ENCODE assay signal across 1 cellular context in the genomic region with DNA sequence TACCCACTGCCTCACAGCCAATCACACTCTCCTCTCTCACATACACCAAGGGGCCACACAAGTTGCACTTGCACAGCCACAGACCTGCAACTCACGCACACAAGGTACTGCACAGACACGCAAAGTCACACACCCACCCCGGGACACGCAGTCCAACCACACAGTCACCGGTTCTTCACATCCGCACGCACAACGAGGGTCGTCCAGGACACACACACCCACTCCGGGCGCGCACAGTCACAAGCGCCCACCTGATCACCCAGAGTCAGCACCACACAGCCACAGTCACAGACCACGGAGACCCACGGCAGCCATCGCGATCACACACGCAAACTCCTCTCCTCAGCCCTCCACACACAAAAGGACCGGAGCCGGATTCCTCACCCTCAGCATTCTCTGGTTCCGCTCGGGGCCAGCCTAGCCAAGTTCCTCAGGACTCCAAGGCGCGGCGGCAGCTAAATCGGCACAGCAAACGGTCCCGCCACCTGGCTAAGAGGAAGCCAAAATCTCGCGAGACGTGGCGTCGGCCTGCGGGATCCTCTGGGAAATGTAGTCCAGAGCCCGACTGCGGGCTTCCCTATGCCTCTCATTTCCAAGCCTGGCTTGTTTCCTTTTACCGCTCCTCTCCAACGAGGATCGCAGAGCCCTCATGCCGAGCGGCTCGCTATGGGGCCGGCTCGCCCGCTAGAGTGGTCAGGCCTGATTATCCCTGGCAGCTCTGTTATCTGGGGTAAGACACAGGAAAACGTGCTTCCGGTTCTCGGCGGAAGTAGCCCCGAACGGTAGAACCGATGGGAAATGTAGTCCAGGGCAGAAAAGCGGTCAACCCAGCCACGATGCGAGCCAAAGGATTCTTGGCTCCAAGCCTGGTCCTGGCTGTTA.
TF ChIP-seq lines count a peak whose summit lies in the region.

A gene (minus strand): TSS at position 467 of the 882 bp plus-strand sequence. CDS start 10,201 bp downstream, outside the sequence.

TF ChIP-seq in K562, 482 proteins besides CTCF, POLR2A, EP300 and RAD21 (continued from another document and continues in another):
- TF ChIP-seq, protein P1, sequence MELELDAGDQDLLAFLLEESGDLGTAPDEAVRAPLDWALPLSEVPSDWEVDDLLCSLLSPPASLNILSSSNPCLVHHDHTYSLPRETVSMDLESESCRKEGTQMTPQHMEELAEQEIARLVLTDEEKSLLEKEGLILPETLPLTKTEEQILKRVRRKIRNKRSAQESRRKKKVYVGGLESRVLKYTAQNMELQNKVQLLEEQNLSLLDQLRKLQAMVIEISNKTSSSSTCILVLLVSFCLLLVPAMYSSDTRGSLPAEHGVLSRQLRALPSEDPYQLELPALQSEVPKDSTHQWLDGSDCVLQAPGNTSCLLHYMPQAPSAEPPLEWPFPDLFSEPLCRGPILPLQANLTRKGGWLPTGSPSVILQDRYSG (tag; conservative IDR thresholded peaks at IDR 0.05; ENCODE audit: low read depth): peak; percentile 72; the same call in 1 of the 2 replicates
- TF ChIP-seq ZNF384 (IDR thresholded peaks at IDR 0.05; ENCODE audit: low read depth, low read length): no peak
- no peak for TF ChIP-seq CCAR2 (IDR thresholded peaks at IDR 0.05; ENCODE audit: low read depth, low read length)
- TF ChIP-seq RBBP5 (IDR thresholded peaks at IDR 0.05; ENCODE audit: borderline replicate concordance, insufficient read depth, low read length, poor library complexity, severe bottlenecking): peak; percentile 83
- TF ChIP-seq HEY1 (CRISPR knock-in tag; IDR thresholded peaks at IDR 0.05; ENCODE audit: borderline replicate concordance): no peak
- TF ChIP-seq, protein P2, sequence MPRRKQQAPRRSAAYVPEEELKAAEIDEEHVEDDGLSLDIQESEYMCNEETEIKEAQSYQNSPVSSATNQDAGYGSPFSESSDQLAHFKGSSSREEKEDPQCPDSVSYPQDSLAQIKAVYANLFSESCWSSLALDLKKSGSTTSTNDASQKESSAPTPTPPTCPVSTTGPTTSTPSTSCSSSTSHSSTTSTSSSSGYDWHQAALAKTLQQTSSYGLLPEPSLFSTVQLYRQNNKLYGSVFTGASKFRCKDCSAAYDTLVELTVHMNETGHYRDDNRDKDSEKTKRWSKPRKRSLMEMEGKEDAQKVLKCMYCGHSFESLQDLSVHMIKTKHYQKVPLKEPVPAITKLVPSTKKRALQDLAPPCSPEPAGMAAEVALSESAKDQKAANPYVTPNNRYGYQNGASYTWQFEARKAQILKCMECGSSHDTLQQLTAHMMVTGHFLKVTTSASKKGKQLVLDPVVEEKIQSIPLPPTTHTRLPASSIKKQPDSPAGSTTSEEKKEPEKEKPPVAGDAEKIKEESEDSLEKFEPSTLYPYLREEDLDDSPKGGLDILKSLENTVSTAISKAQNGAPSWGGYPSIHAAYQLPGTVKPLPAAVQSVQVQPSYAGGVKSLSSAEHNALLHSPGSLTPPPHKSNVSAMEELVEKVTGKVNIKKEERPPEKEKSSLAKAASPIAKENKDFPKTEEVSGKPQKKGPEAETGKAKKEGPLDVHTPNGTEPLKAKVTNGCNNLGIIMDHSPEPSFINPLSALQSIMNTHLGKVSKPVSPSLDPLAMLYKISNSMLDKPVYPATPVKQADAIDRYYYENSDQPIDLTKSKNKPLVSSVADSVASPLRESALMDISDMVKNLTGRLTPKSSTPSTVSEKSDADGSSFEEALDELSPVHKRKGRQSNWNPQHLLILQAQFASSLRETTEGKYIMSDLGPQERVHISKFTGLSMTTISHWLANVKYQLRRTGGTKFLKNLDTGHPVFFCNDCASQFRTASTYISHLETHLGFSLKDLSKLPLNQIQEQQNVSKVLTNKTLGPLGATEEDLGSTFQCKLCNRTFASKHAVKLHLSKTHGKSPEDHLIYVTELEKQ (CRISPR knock-in tag; IDR thresholded peaks at IDR 0.05): no peak
- peak; percentile 19; the same call in 1 of the 2 replicates for TF ChIP-seq CBX1 (IDR thresholded peaks at IDR 0.05; ENCODE audit: low read depth)
- no peak for TF ChIP-seq ZNF431 (CRISPR knock-in tag; IDR thresholded peaks at IDR 0.05)
- peak; percentile 70; the same call in 1 of the 2 replicates for TF ChIP-seq SAFB (IDR thresholded peaks at IDR 0.05; ENCODE audit: borderline replicate concordance, low read depth, low read length)
- no peak for TF ChIP-seq FOXK1 (CRISPR knock-in tag; IDR thresholded peaks at IDR 0.05; ENCODE audit: borderline replicate concordance)
- peak; percentile 50 for TF ChIP-seq ETV1 (tag; conservative IDR thresholded peaks at IDR 0.05; ENCODE audit: low read depth)
- no peak for TF ChIP-seq ZBTB1 (CRISPR knock-in tag; IDR thresholded peaks at IDR 0.05; ENCODE audit: borderline replicate concordance, low read depth)
- TF ChIP-seq ATF1 (CRISPR knock-in tag; IDR thresholded peaks at IDR 0.05): no peak
- peak; percentile 95 for TF ChIP-seq ATF1 (tag; IDR thresholded peaks at IDR 0.05)
- no peak for TF ChIP-seq SRSF3 (IDR thresholded peaks at IDR 0.05; ENCODE audit: insufficient read depth, low read length)
- TF ChIP-seq, protein P3, sequence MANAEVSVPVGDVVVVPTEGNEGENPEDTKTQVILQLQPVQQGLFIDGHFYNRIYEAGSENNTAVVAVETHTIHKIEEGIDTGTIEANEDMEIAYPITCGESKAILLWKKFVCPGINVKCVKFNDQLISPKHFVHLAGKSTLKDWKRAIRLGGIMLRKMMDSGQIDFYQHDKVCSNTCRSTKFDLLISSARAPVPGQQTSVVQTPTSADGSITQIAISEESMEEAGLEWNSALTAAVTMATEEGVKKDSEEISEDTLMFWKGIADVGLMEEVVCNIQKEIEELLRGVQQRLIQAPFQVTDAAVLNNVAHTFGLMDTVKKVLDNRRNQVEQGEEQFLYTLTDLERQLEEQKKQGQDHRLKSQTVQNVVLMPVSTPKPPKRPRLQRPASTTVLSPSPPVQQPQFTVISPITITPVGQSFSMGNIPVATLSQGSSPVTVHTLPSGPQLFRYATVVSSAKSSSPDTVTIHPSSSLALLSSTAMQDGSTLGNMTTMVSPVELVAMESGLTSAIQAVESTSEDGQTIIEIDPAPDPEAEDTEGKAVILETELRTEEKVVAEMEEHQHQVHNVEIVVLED (CRISPR knock-in tag; IDR thresholded peaks at IDR 0.05): peak; percentile 14; the same call in 1 of the 2 replicates
- TF ChIP-seq ZNF696 (CRISPR knock-in tag; conservative IDR thresholded peaks at IDR 0.05): no peak
- TF ChIP-seq MTA2 (IDR thresholded peaks at IDR 0.05; ENCODE audit: low read depth): no peak
- TF ChIP-seq, protein P4, sequence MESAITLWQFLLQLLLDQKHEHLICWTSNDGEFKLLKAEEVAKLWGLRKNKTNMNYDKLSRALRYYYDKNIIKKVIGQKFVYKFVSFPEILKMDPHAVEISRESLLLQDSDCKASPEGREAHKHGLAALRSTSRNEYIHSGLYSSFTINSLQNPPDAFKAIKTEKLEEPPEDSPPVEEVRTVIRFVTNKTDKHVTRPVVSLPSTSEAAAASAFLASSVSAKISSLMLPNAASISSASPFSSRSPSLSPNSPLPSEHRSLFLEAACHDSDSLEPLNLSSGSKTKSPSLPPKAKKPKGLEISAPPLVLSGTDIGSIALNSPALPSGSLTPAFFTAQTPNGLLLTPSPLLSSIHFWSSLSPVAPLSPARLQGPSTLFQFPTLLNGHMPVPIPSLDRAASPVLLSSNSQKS (CRISPR knock-in tag; IDR thresholded peaks at IDR 0.05): no peak
- TF ChIP-seq, protein P5, sequence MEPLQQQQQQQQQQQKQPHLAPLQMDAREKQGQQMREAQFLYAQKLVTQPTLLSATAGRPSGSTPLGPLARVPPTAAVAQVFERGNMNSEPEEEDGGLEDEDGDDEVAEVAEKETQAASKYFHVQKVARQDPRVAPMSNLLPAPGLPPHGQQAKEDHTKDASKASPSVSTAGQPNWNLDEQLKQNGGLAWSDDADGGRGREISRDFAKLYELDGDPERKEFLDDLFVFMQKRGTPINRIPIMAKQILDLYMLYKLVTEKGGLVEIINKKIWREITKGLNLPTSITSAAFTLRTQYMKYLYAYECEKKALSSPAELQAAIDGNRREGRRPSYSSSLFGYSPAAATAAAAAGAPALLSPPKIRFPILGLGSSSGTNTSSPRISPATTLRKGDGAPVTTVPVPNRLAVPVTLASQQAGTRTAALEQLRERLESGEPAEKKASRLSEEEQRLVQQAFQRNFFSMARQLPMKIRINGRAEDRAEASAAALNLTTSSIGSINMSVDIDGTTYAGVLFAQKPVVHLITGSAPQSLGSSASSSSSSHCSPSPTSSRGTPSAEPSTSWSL (CRISPR knock-in tag; IDR thresholded peaks at IDR 0.05; ENCODE audit: borderline replicate concordance): no peak
- no peak for TF ChIP-seq JUN (IDR thresholded peaks at IDR 0.05; ENCODE audit: borderline replicate concordance, low read depth, low read length)
- no peak for TF ChIP-seq JUN (CRISPR knock-in tag; IDR thresholded peaks at IDR 0.05; ENCODE audit: borderline replicate concordance)
- TF ChIP-seq GTF2A2 (tag; IDR thresholded peaks at IDR 0.05): no peak
- TF ChIP-seq ETS2 (tag; IDR thresholded peaks at IDR 0.05; ENCODE audit: borderline replicate concordance, poor library complexity, severe bottlenecking): no peak
- no peak for TF ChIP-seq FOXJ2 (tag; IDR thresholded peaks at IDR 0.05)
- TF ChIP-seq JUNB (CRISPR knock-in tag; conservative IDR thresholded peaks at IDR 0.05): no peak
- no peak for TF ChIP-seq ZNF133 (CRISPR knock-in tag; IDR thresholded peaks at IDR 0.05)
- peak; percentile 20; the same call in 1 of the 2 replicates for TF ChIP-seq BHLHE40 (IDR thresholded peaks at IDR 0.05; ENCODE audit: low read length)
- TF ChIP-seq KLF1 (tag; IDR thresholded peaks at IDR 0.05): no peak
- TF ChIP-seq, protein P6, sequence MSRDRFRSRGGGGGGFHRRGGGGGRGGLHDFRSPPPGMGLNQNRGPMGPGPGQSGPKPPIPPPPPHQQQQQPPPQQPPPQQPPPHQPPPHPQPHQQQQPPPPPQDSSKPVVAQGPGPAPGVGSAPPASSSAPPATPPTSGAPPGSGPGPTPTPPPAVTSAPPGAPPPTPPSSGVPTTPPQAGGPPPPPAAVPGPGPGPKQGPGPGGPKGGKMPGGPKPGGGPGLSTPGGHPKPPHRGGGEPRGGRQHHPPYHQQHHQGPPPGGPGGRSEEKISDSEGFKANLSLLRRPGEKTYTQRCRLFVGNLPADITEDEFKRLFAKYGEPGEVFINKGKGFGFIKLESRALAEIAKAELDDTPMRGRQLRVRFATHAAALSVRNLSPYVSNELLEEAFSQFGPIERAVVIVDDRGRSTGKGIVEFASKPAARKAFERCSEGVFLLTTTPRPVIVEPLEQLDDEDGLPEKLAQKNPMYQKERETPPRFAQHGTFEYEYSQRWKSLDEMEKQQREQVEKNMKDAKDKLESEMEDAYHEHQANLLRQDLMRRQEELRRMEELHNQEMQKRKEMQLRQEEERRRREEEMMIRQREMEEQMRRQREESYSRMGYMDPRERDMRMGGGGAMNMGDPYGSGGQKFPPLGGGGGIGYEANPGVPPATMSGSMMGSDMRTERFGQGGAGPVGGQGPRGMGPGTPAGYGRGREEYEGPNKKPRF (IDR thresholded peaks at IDR 0.05; ENCODE audit: low read depth, low read length): no peak
- TF ChIP-seq HMGN3 (IDR thresholded peaks at IDR 0.05; ENCODE audit: borderline replicate concordance, extremely low read depth, insufficient read length, low read depth, low read length): no peak
- no peak for TF ChIP-seq ZNF76 (CRISPR knock-in tag; IDR thresholded peaks at IDR 0.05; ENCODE audit: borderline replicate concordance)
- no peak for TF ChIP-seq ZBED1 (IDR thresholded peaks at IDR 0.05)
- TF ChIP-seq NCOR1 (IDR thresholded peaks at IDR 0.05): no peak
- peak; percentile 91 for TF ChIP-seq POLR2G (IDR thresholded peaks at IDR 0.05; ENCODE audit: low read depth, low read length)
- no peak for TF ChIP-seq NELFE (IDR thresholded peaks at IDR 0.05; ENCODE audit: insufficient read depth, insufficient read length)
- TF ChIP-seq, protein P7, sequence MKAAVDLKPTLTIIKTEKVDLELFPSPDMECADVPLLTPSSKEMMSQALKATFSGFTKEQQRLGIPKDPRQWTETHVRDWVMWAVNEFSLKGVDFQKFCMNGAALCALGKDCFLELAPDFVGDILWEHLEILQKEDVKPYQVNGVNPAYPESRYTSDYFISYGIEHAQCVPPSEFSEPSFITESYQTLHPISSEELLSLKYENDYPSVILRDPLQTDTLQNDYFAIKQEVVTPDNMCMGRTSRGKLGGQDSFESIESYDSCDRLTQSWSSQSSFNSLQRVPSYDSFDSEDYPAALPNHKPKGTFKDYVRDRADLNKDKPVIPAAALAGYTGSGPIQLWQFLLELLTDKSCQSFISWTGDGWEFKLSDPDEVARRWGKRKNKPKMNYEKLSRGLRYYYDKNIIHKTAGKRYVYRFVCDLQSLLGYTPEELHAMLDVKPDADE (conservative IDR thresholded peaks at IDR 0.05; ENCODE audit: control insufficient read depth, low read depth, low read length): peak; percentile 76; the same call in 1 of the 2 replicates
- TF ChIP-seq CBX3 (IDR thresholded peaks at IDR 0.05; ENCODE audit: borderline replicate concordance in 1 of 2, low read length in 2 of 2): peak in 1 of 2 experiments; percentile 59; a peak in 1 of 3 replicates
- TF ChIP-seq DDX20 (tag; IDR thresholded peaks at IDR 0.05; ENCODE audit: low read depth): no peak
- TF ChIP-seq MBD2 (IDR thresholded peaks at IDR 0.05; ENCODE audit: borderline replicate concordance, low read depth): 0 out of 2 replicates have a peak, but pooled peaks have one; percentile 33
- TF ChIP-seq CHD1 (IDR thresholded peaks at IDR 0.05; ENCODE audit: low read length): peak; percentile 71
- TF ChIP-seq, protein P8, sequence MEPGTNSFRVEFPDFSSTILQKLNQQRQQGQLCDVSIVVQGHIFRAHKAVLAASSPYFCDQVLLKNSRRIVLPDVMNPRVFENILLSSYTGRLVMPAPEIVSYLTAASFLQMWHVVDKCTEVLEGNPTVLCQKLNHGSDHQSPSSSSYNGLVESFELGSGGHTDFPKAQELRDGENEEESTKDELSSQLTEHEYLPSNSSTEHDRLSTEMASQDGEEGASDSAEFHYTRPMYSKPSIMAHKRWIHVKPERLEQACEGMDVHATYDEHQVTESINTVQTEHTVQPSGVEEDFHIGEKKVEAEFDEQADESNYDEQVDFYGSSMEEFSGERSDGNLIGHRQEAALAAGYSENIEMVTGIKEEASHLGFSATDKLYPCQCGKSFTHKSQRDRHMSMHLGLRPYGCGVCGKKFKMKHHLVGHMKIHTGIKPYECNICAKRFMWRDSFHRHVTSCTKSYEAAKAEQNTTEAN (CRISPR knock-in tag; IDR thresholded peaks at IDR 0.05): no peak
- TF ChIP-seq SMARCA5 (IDR thresholded peaks at IDR 0.05): no peak
- TF ChIP-seq, protein P9, sequence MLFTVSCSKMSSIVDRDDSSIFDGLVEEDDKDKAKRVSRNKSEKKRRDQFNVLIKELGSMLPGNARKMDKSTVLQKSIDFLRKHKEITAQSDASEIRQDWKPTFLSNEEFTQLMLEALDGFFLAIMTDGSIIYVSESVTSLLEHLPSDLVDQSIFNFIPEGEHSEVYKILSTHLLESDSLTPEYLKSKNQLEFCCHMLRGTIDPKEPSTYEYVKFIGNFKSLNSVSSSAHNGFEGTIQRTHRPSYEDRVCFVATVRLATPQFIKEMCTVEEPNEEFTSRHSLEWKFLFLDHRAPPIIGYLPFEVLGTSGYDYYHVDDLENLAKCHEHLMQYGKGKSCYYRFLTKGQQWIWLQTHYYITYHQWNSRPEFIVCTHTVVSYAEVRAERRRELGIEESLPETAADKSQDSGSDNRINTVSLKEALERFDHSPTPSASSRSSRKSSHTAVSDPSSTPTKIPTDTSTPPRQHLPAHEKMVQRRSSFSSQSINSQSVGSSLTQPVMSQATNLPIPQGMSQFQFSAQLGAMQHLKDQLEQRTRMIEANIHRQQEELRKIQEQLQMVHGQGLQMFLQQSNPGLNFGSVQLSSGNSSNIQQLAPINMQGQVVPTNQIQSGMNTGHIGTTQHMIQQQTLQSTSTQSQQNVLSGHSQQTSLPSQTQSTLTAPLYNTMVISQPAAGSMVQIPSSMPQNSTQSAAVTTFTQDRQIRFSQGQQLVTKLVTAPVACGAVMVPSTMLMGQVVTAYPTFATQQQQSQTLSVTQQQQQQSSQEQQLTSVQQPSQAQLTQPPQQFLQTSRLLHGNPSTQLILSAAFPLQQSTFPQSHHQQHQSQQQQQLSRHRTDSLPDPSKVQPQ (CRISPR knock-in tag; IDR thresholded peaks at IDR 0.05; ENCODE audit: borderline replicate concordance): no peak
- peak; percentile 40; the same call in 1 of the 2 replicates for TF ChIP-seq PML (IDR thresholded peaks at IDR 0.05; ENCODE audit: low read length)
